10 cellular contexts compared by ENCODE assay signal in the genomic region with DNA sequence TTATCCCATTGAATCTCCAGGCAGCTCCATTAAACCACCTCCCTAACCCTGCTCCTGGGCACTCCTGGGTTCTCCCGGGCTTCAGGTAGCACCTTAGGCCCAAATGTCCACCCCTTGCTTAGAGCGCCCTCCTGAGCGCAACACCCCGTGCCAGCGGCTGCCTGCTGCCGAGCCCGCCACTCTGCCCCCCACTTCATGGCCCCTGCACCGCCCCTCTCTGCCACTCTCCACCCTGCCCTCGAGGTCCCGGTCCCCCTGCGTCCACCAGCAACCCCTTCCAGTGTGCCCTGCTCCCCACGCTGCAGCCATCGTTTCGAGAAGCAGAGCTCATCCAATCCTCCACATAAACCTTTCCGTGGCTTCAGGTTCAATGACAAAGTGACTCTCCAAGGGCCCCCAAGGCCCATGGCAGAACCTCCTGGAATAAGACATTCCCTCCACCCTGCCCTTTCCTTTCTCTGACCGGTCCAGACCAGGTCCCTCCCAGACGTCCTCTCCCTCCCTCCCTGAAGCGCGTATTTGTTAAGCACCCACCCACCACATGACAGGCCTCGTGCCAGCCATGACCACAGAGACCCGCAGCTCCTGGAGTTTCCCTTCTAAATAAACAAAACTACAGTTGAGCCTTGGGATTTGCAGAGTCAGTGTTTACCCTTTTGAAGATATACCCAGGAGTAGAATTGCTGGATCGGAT.
DNase-seq lines count a peak whose midpoint lies in the region; ATAC-seq and TF ChIP-seq lines count a peak whose summit lies in the region.
"Had no signal": no experiment of that assay in that cellular context is flagged by ENCODE, and none has a peak within 500 bp of the region (broad histone marks: within the 10 kb centered on the region; RNA-seq: fewer than 3 reads in every experiment).

No MANE protein-coding gene starts in this region.

- H3K27ac Mint-ChIP-seq in activated CD8-positive, alpha-beta memory T cell treated with anti-CD3 and anti-CD28 coated beads, Interleukin-2, amount 10 ng/mL, durations not matched to agents 7 days and 5 days = no peak overlapping the region

- peaks cover 13% of the 10 kb centered on the region for H3K4me1 Mint-ChIP-seq in activated CD8-positive, alpha-beta memory T cell treated with anti-CD3 and anti-CD28 coated beads, Interleukin-2, amount 10 ng/mL, durations not matched to agents 7 days and 5 days

- intact Hi-C loops in colonic mucosa (cut with DNase I) = no loop called here

- no peak for ATAC-seq in activated CD8-positive, alpha-beta memory T cell treated with anti-CD3 and anti-CD28 coated beads, Interleukin-2, amount 10 ng/mL, durations not matched to agents 7 days and 5 days
- no peak for ATAC-seq in GM18517 (IDR thresholded peaks at IDR 0.05; ENCODE audit: unreplicated experiment)

- H3K4me1 ChIP-seq in colonic mucosa = no peaks in the 10 kb centered on the region
- H3K4me1 ChIP-seq in mucosa of stomach (ENCODE audit: control insufficient read depth, insufficient read depth, low read length) = peaks cover 20% of the 10 kb centered on the region

- TF ChIP-seq CTCF in C4-2B (conservative IDR thresholded peaks at IDR 0.05) (no peak), colonic mucosa (IDR thresholded peaks at IDR 0.05) (no peak)

- H3K36me3 Mint-ChIP-seq in activated CD8-positive, alpha-beta memory T cell treated with anti-CD3 and anti-CD28 coated beads, Interleukin-2, amount 10 ng/mL, durations not matched to agents 7 days and 5 days = peaks cover 20% of the 10 kb centered on the region

- no peak overlapping the region for H3K4me3 Mint-ChIP-seq in activated CD8-positive, alpha-beta memory T cell treated with anti-CD3 and anti-CD28 coated beads, Interleukin-2, amount 10 ng/mL, durations not matched to agents 7 days and 5 days

- CTCF ChIA-PET in activated CD8-positive, alpha-beta memory T cell treated with anti-CD3 and anti-CD28 coated beads, Interleukin-2, amount 10 ng/mL, durations not matched to agents 7 days and 5 days (lab: Charles Lee) = no interaction called here

- H3K9me3 ChIP-seq in colonic mucosa (no peaks in the 10 kb centered on the region), mucosa of stomach (ENCODE audit: control insufficient read depth, low read length) (no peaks in the 10 kb centered on the region)

- no peaks in the 10 kb centered on the region for H3K9me3 Mint-ChIP-seq in activated CD8-positive, alpha-beta memory T cell treated with anti-CD3 and anti-CD28 coated beads, Interleukin-2, amount 10 ng/mL, durations not matched to agents 7 days and 5 days (ENCODE audit: low read depth)

- H3K36me3 ChIP-seq in colonic mucosa (no peaks in the 10 kb centered on the region), mucosa of stomach (ENCODE audit: control insufficient read depth, insufficient read depth, low read length) (no peaks in the 10 kb centered on the region)

- no peaks in the 10 kb centered on the region for H3K27me3 ChIP-seq in colonic mucosa
- no peaks in the 10 kb centered on the region for H3K27me3 ChIP-seq in mucosa of stomach (ENCODE audit: control insufficient read depth, insufficient read depth, low read length)

- no peaks in the 10 kb centered on the region for H3K27me3 Mint-ChIP-seq in activated CD8-positive, alpha-beta memory T cell treated with anti-CD3 and anti-CD28 coated beads, Interleukin-2, amount 10 ng/mL, durations not matched to agents 7 days and 5 days

- DNase-seq in NCI-H2196 (lab: John Stamatoyannopoulos, UW; ENCODE audit: unreplicated experiment) (peak; percentile 47), colonic mucosa (peak; percentile 27), NCI-H1436 treated with DMSO at 0.1 percent for 48 hours (lab: John Stamatoyannopoulos, UW) (no peak), NCI-H1436 (lab: John Stamatoyannopoulos, UW) (no peak)
- no peak for DNase-seq in activated CD8-positive, alpha-beta memory T cell treated with anti-CD3 and anti-CD28 coated beads, Interleukin-2, amount 10 ng/mL, durations not matched to agents 7 days and 5 days
- DNase-seq: activated CD8-positive, alpha-beta memory T cell treated with anti-CD3 and anti-CD28 coated beads, Interleukin-2, amount 50 U/mL, for 48 hours; nucleus accumbens had no signal

- H3K4me3 ChIP-seq in colonic mucosa (no peak overlapping the region), mucosa of stomach (ENCODE audit: low read length) (no peak overlapping the region)

- H3K27ac ChIP-seq in C4-2B = peak overlapping the region; percentile 82
- H3K27ac ChIP-seq in colonic mucosa = no peak overlapping the region

- H3K9ac ChIP-seq in colonic mucosa (ENCODE audit: low read depth in 2 of 2, low read length in 2 of 2) = no peak overlapping the region
- H3K9ac ChIP-seq in mucosa of stomach (ENCODE audit: low read length) = peak overlapping the region; percentile 9

Comparison
In these comparisons a context has a peak if more than half of its experiments do, and no peak if none do; other contexts are left out.
1. DNase-seq: peak in NCI-H2196 (single experiment) and colonic mucosa (single experiment); none in NCI-H1436 treated with DMSO at 0.1 percent for 48 hours (single experiment), NCI-H1436 (single experiment) and activated CD8-positive, alpha-beta memory T cell treated with anti-CD3 and anti-CD28 coated beads, Interleukin-2, amount 10 ng/mL, durations not matched to agents 7 days and 5 days (single experiment).